Comparison of ENCODE assay signal across 26 cellular contexts in the genomic region with DNA sequence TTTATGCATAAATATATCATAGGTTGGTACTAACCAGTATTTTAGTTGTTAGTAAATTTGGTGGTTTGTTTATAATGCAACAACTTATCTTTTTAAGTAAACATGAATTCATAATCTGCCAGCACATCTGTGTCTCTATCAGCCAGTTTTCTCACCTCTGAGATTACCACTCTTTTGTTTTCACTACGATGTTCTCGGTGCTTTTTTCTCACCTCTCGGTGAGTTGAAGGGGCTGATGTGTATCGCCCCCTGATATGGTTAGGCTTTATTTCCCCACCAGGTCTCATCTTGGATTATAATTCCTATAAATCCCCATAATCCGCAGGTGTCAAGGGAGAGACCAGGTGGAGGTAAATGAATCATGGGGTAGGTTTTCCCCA.
"Had no signal": no experiment of that assay in that cellular context is flagged by ENCODE, and none has a peak within 500 bp of the region (broad histone marks: within the 10 kb centered on the region; RNA-seq: fewer than 3 reads in every experiment).

No MANE protein-coding gene starts in this region.

- DNase-seq: activated CD4-positive, alpha-beta memory T cell treated with anti-CD3 and anti-CD28 coated beads, Interleukin-2, amount 10 ng/mL, durations not matched to agents 7 days and 5 days; activated CD4-positive, alpha-beta T cell treated with anti-CD3 and anti-CD28 coated beads, Interleukin-2, amount 50 U/mL, for 1 hour; activated CD4-positive, CD25-positive, alpha-beta regulatory T cell; activated naive CD4-positive, alpha-beta T cell treated with anti-CD3 and anti-CD28 coated beads, Interleukin-2, amount 50 U/mL, for 16 hours; activated naive CD8-positive, alpha-beta T cell treated with anti-CD3 and anti-CD28 coated beads, Interleukin-2, amount 10 ng/mL, durations not matched to agents 7 days and 5 days; activated T-cell treated with anti-CD3 and anti-CD28 coated beads for 4 hours; activated T-cell treated with anti-CD3 and anti-CD28 coated beads, Interleukin-2, amount 50 U/mL, for 48 hours; adrenal gland; anterior cingulate cortex; caudate nucleus; NCI-H1092; NCI-H1417; NCI-H1930; NCI-H2171; NCI-H2227 treated with DMSO at 0.1 percent for 48 hours; NCI-H526; NCI-H82; NK-92 treated with Interleukin-12 subunit alpha and Interleukin-12 subunit beta, amount 100 ng/mL, for 24 hours; OCI-M1; RPMI8226; T-cell had no signal

- H3K9me3 ChIP-seq: adrenal gland, breast epithelium had no signal

- ATAC-seq: Panc1, Right ventricle myocardium inferior, T-cell had no signal

- H3K4me3 ChIP-seq: adrenal gland, breast epithelium, SK-N-MC had no signal

- H3K4me3 Mint-ChIP-seq: activated CD4-positive, alpha-beta memory T cell treated with anti-CD3 and anti-CD28 coated beads, Interleukin-2, amount 10 ng/mL, durations not matched to agents 7 days and 5 days; activated naive CD8-positive, alpha-beta T cell treated with anti-CD3 and anti-CD28 coated beads, Interleukin-2, amount 10 ng/mL, durations not matched to agents 7 days and 5 days; T-cell had no signal

- H3K9me3 Mint-ChIP-seq: activated naive CD8-positive, alpha-beta T cell treated with anti-CD3 and anti-CD28 coated beads, Interleukin-2, amount 10 ng/mL, durations not matched to agents 7 days and 5 days; T-cell had no signal

- H3K27me3 Mint-ChIP-seq: activated CD4-positive, alpha-beta memory T cell treated with anti-CD3 and anti-CD28 coated beads, Interleukin-2, amount 10 ng/mL, durations not matched to agents 7 days and 5 days; activated naive CD8-positive, alpha-beta T cell treated with anti-CD3 and anti-CD28 coated beads, Interleukin-2, amount 10 ng/mL, durations not matched to agents 7 days and 5 days; T-cell had no signal

- H3K36me3 Mint-ChIP-seq: activated naive CD8-positive, alpha-beta T cell treated with anti-CD3 and anti-CD28 coated beads, Interleukin-2, amount 10 ng/mL, durations not matched to agents 7 days and 5 days had no signal

- H3K27ac Mint-ChIP-seq: activated CD4-positive, alpha-beta memory T cell treated with anti-CD3 and anti-CD28 coated beads, Interleukin-2, amount 10 ng/mL, durations not matched to agents 7 days and 5 days; activated naive CD8-positive, alpha-beta T cell treated with anti-CD3 and anti-CD28 coated beads, Interleukin-2, amount 10 ng/mL, durations not matched to agents 7 days and 5 days; activated T-helper 2 cell treated with anti-CD3 and anti-CD28 coated beads, Interferon-gamma antibody, Interleukin-2, Interleukin-4, amounts not matched to agents 10 μg/mL and 5 μg/mL and 100 μg/mL, durations not matched to agents 14 hours and 24 hours and 36 hours; T-cell had no signal
